In genomic region chr5:12743582-12743981, GRCh38 we compare ENCODE assay signal across 40 cellular contexts.
"Had no signal": no experiment of that assay in that cellular context is flagged by ENCODE, and none has a peak within 500 bp of the region (broad histone marks: within the 10 kb centered on the region; RNA-seq: fewer than 3 reads in every experiment).

No MANE protein-coding gene starts in this region.

- H3K4me3 ChIP-seq: adrenal gland, ascending aorta, body of pancreas, breast epithelium, cardiac muscle cell had no signal

- H3K4me3 Mint-ChIP-seq: activated naive CD4-positive, alpha-beta T cell treated with anti-CD3 and anti-CD28 coated beads for 36 hours; activated naive CD4-positive, alpha-beta T cell treated with anti-CD3 and anti-CD28 coated beads, Interleukin-2, amount 10 ng/mL, durations not matched to agents 7 days and 5 days; activated naive CD4-positive, alpha-beta T cell treated with anti-CD3 and anti-CD28 coated beads, Interleukin-2, amount 50 U/mL, for 24 hours; activated naive CD8-positive, alpha-beta T cell; activated naive CD8-positive, alpha-beta T cell treated with anti-CD3 and anti-CD28 coated beads for 36 hours; activated naive CD8-positive, alpha-beta T cell treated with anti-CD3 and anti-CD28 coated beads, Interleukin-2, amount 10 ng/mL, durations not matched to agents 7 days and 5 days; activated naive CD8-positive, alpha-beta T cell treated with anti-CD3 and anti-CD28 coated beads, Interleukin-2, amount 50 U/mL, for 24 hours; activated T-cell treated with anti-CD3 and anti-CD28 coated beads, Interleukin-2, amount 50 U/mL, for 24 hours; activated T-cell treated with anti-CD3 and anti-CD28 coated beads, Interleukin-2, amount 50 U/mL, for 4 hours; activated T-cell treated with anti-CD3 and anti-CD28 coated beads, Interleukin-2, amount 50 U/mL, for 72 hours; activated T-helper 1 cell treated with anti-CD3 and anti-CD28 coated beads, Interleukin-12 subunit alpha, Interleukin-12 subunit beta, Interleukin-2, Interleukin-4 antibody, amounts not matched to agents 30 ng/mL and 10 ng/mL and 1 ng/mL, durations not matched to agents 14 hours and 24 hours and 36 hours; activated T-helper 17 cell treated with anti-CD3 and anti-CD28 coated beads, Interleukin-2, amount 50 U/mL, for 72 hours; brain; central memory CD8-positive, alpha-beta T cell had no signal

- H3K4me1 Mint-ChIP-seq: activated naive CD4-positive, alpha-beta T cell treated with anti-CD3 and anti-CD28 coated beads, Interleukin-2, amount 10 ng/mL, durations not matched to agents 7 days and 5 days; activated naive CD4-positive, alpha-beta T cell treated with anti-CD3 and anti-CD28 coated beads, Interleukin-2, amount 50 U/mL, for 24 hours; activated naive CD8-positive, alpha-beta T cell treated with anti-CD3 and anti-CD28 coated beads for 36 hours; activated naive CD8-positive, alpha-beta T cell treated with anti-CD3 and anti-CD28 coated beads, Interleukin-2, amount 10 ng/mL, durations not matched to agents 7 days and 5 days; activated naive CD8-positive, alpha-beta T cell treated with anti-CD3 and anti-CD28 coated beads, Interleukin-2, amount 50 U/mL, for 24 hours; activated T-helper 17 cell treated with anti-CD3 and anti-CD28 coated beads, Interleukin-2, amount 50 U/mL, for 72 hours; brain; central memory CD8-positive, alpha-beta T cell had no signal

- H3K9me3 ChIP-seq: adrenal gland, ascending aorta, body of pancreas, breast epithelium had no signal

- FAIRE-seq: astrocyte, bronchial epithelial cell had no signal

- ATAC-seq: activated naive CD4-positive, alpha-beta T cell treated with anti-CD3 and anti-CD28 coated beads, Interleukin-2, amount 50 U/mL, for 72 hours; activated naive CD8-positive, alpha-beta T cell treated with anti-CD3 and anti-CD28 coated beads, Interleukin-2, amount 50 U/mL, for 24 hours; activated T-cell treated with anti-CD3 and anti-CD28 coated beads, Interleukin-2, amount 50 U/mL, for 4 hours; activated T-cell treated with anti-CD3 and anti-CD28 coated beads, Interleukin-2, amount 50 U/mL, for 72 hours; activated T-helper 17 cell treated with anti-CD3 and anti-CD28 coated beads, Interleukin-2, amount 50 U/mL, for 72 hours; body of pancreas had no signal

- H3K36me3 ChIP-seq: adrenal gland, ascending aorta, brain microvascular endothelial cell, breast epithelium, cardiac muscle cell had no signal

- DNase-seq: activated effector memory CD4-positive, alpha-beta T cell treated with anti-CD3 and anti-CD28 coated beads, Interleukin-2, amount 50 U/mL, for 16 hours; activated effector memory CD4-positive, alpha-beta T cell treated with Interleukin-2 at 50 U/mL for 16 hours; activated gamma-delta T cell; activated gamma-delta T cell treated with Interleukin-2 at 50 U/mL for 16 hours; activated naive CD4-positive, alpha-beta T cell; activated naive CD4-positive, alpha-beta T cell treated with anti-CD3 and anti-CD28 coated beads for 36 hours; activated naive CD4-positive, alpha-beta T cell treated with anti-CD3 and anti-CD28 coated beads, Interleukin-2, amount 10 ng/mL, durations not matched to agents 7 days and 5 days; activated naive CD4-positive, alpha-beta T cell treated with Interleukin-2 at 50 U/mL for 16 hours; activated naive CD8-positive, alpha-beta T cell treated with anti-CD3 and anti-CD28 coated beads for 36 hours; activated naive CD8-positive, alpha-beta T cell treated with anti-CD3 and anti-CD28 coated beads, Interleukin-2, amount 10 ng/mL, durations not matched to agents 7 days and 5 days; activated naive CD8-positive, alpha-beta T cell treated with anti-CD3 and anti-CD28 coated beads, Interleukin-2, amount 50 U/mL, for 24 hours; activated T-cell treated with anti-CD3 and anti-CD28 coated beads for 4 hours; activated T-cell treated with anti-CD3 and anti-CD28 coated beads, Interleukin-2, amount 50 U/mL, for 1 hour; activated T-cell treated with anti-CD3 and anti-CD28 coated beads, Interleukin-2, amount 50 U/mL, for 24 hours; activated T-cell treated with anti-CD3 and anti-CD28 coated beads, Interleukin-2, amount 50 U/mL, for 4 hours; activated T-cell treated with anti-CD3 and anti-CD28 coated beads, Interleukin-2, amount 50 U/mL, for 48 hours; activated T-cell treated with anti-CD3 and anti-CD28 coated beads, Interleukin-2, amount 50 U/mL, for 72 hours; adrenal gland; amniotic stem cell; amygdala; anterior cingulate cortex; aorta; body of pancreas; brain microvascular endothelial cell; caudate nucleus; central memory CD4-positive, alpha-beta T cell; cerebellar nuclear complex had no signal

- H3K27me3 Mint-ChIP-seq: activated naive CD4-positive, alpha-beta T cell treated with anti-CD3 and anti-CD28 coated beads, Interleukin-2, amount 10 ng/mL, durations not matched to agents 7 days and 5 days; activated naive CD4-positive, alpha-beta T cell treated with anti-CD3 and anti-CD28 coated beads, Interleukin-2, amount 50 U/mL, for 24 hours; activated naive CD8-positive, alpha-beta T cell; activated naive CD8-positive, alpha-beta T cell treated with anti-CD3 and anti-CD28 coated beads for 36 hours; activated naive CD8-positive, alpha-beta T cell treated with anti-CD3 and anti-CD28 coated beads, Interleukin-2, amount 10 ng/mL, durations not matched to agents 7 days and 5 days; activated naive CD8-positive, alpha-beta T cell treated with anti-CD3 and anti-CD28 coated beads, Interleukin-2, amount 50 U/mL, for 24 hours; activated T-cell treated with anti-CD3 and anti-CD28 coated beads, Interleukin-2, amount 50 U/mL, for 24 hours; activated T-helper 17 cell treated with anti-CD3 and anti-CD28 coated beads, Interleukin-2, amount 50 U/mL, for 72 hours; central memory CD8-positive, alpha-beta T cell had no signal

- H3K27ac ChIP-seq: adrenal gland, ascending aorta, body of pancreas, brain microvascular endothelial cell, breast epithelium, cardiac muscle cell had no signal

- H3K9me3 Mint-ChIP-seq: activated T-helper 17 cell treated with anti-CD3 and anti-CD28 coated beads, Interleukin-2, amount 50 U/mL, for 72 hours had no signal

- H3K27ac Mint-ChIP-seq: activated naive CD4-positive, alpha-beta T cell treated with anti-CD3 and anti-CD28 coated beads for 36 hours; activated naive CD4-positive, alpha-beta T cell treated with anti-CD3 and anti-CD28 coated beads, Interleukin-2, amount 10 ng/mL, durations not matched to agents 7 days and 5 days; activated naive CD4-positive, alpha-beta T cell treated with anti-CD3 and anti-CD28 coated beads, Interleukin-2, amount 50 U/mL, for 72 hours; activated naive CD8-positive, alpha-beta T cell; activated naive CD8-positive, alpha-beta T cell treated with anti-CD3 and anti-CD28 coated beads for 36 hours; activated naive CD8-positive, alpha-beta T cell treated with anti-CD3 and anti-CD28 coated beads, Interleukin-2, amount 10 ng/mL, durations not matched to agents 7 days and 5 days; activated naive CD8-positive, alpha-beta T cell treated with anti-CD3 and anti-CD28 coated beads, Interleukin-2, amount 50 U/mL, for 24 hours; activated T-cell treated with anti-CD3 and anti-CD28 coated beads, Interleukin-2, amount 50 U/mL, for 24 hours; activated T-cell treated with anti-CD3 and anti-CD28 coated beads, Interleukin-2, amount 50 U/mL, for 72 hours; activated T-helper 1 cell treated with anti-CD3 and anti-CD28 coated beads, Interleukin-12 subunit alpha, Interleukin-12 subunit beta, Interleukin-2, Interleukin-4 antibody, amounts not matched to agents 30 ng/mL and 10 ng/mL and 1 ng/mL, durations not matched to agents 14 hours and 24 hours and 36 hours; activated T-helper 17 cell treated with anti-CD3 and anti-CD28 coated beads, Interleukin-2, amount 50 U/mL, for 72 hours; activated T-helper 2 cell treated with anti-CD3 and anti-CD28 coated beads, Interferon-gamma antibody, Interleukin-2, Interleukin-4, amounts not matched to agents 10 μg/mL and 5 μg/mL and 100 μg/mL, durations not matched to agents 14 hours and 24 hours and 36 hours; brain had no signal

- H3K36me3 Mint-ChIP-seq: activated naive CD4-positive, alpha-beta T cell treated with anti-CD3 and anti-CD28 coated beads, Interleukin-2, amount 10 ng/mL, durations not matched to agents 7 days and 5 days; activated naive CD4-positive, alpha-beta T cell treated with anti-CD3 and anti-CD28 coated beads, Interleukin-2, amount 50 U/mL, for 24 hours; activated naive CD8-positive, alpha-beta T cell; activated naive CD8-positive, alpha-beta T cell treated with anti-CD3 and anti-CD28 coated beads for 36 hours; activated naive CD8-positive, alpha-beta T cell treated with anti-CD3 and anti-CD28 coated beads, Interleukin-2, amount 10 ng/mL, durations not matched to agents 7 days and 5 days; brain had no signal

- H3K4me1 ChIP-seq: adrenal gland, ascending aorta, body of pancreas, breast epithelium had no signal

- H3K27me3 ChIP-seq: adrenal gland, ascending aorta, body of pancreas, brain microvascular endothelial cell, breast epithelium, cardiac muscle cell had no signal
